9 cellular contexts compared by ENCODE assay signal in genomic region chr15:81304226-81304625, GRCh38. TPM values are rescaled to one million over a fixed set of nuclear protein-coding genes. Genes with fewer than 3 reads are reported as not detected.
DNase-seq lines count a peak whose midpoint lies in the region; ATAC-seq, FAIRE-seq and TF ChIP-seq lines count a peak whose summit lies in the region.
"Had no signal": no experiment of that assay in that cellular context is flagged by ENCODE, and none has a peak within 500 bp of the region (broad histone marks: within the 10 kb centered on the region; RNA-seq: fewer than 3 reads in every experiment).

No MANE protein-coding gene starts in this region.

- FAIRE-seq in RCC 7860 (lab: Jason Lieb, UNC) = no peak
- FAIRE-seq in pancreas (lab: Jason Lieb, UNC) = no peak

- TF ChIP-seq CTCF in pancreas (IDR thresholded peaks at IDR 0.05) (no peak), GM13976 (IDR thresholded peaks at IDR 0.05; ENCODE audit: borderline replicate concordance, control extremely low read depth, extremely low read depth, insufficient read depth, missing control alignments) (no peak)

- H3K27me3 ChIP-seq in esophagus (ENCODE audit: control insufficient read depth in 1 of 2, insufficient read depth in 2 of 2, low read length in 2 of 2) (no peaks in the 10 kb centered on the region), pancreas (no peaks in the 10 kb centered on the region)

- H3K4me1 ChIP-seq in esophagus (ENCODE audit: control insufficient read depth in 2 of 2, insufficient read depth in 2 of 2, low read length in 1 of 2) (peaks cover 0 to 10% of the 10 kb centered on the region in 2 donors), pancreas (no peaks in the 10 kb centered on the region)

- H3K27ac ChIP-seq in esophagus (ENCODE audit: low read depth in 2 of 2, low read length in 1 of 2) (peak overlapping the region; percentile 66 to 71), pancreas (peak overlapping the region in 2 of 4 donors; percentile 2 to 47)

- intact Hi-C loops in pancreas (cut with DNase I) = no loop called here

- peak in 3 of 4 donors; percentile 32 to 57 (median 56) for ATAC-seq in pancreas
- ATAC-seq in GM19463 (IDR thresholded peaks at IDR 0.05; ENCODE audit: unreplicated experiment) = no peak

- WGBS in esophagus, 2 donors = 50 to 52% methylated on average over 5 of the region's 5 CpGs
- WGBS in pancreas, 2 donors = 73 to 77% methylated on average over 5 of the region's 5 CpGs

- H3K9me3 ChIP-seq in esophagus (ENCODE audit: control insufficient read depth in 2 of 2, insufficient read depth in 1 of 2, low read depth in 1 of 2, low read length in 1 of 2) = no peaks in the 10 kb centered on the region
- no peaks in the 10 kb centered on the region for H3K9me3 ChIP-seq in pancreas

- peaks cover 3 to 16% of the 10 kb centered on the region in 2 donors for H3K36me3 ChIP-seq in esophagus (ENCODE audit: control insufficient read depth in 2 of 2, insufficient read depth in 2 of 2, low read length in 1 of 2)
- H3K36me3 ChIP-seq in pancreas = no peaks in the 10 kb centered on the region

- in situ Hi-C loops in GM13976 (cut with MboI; ENCODE audit: low sequenced_read_pairs, unreplicated experiment) = no loop called here

- peak; percentile 14 for DNase-seq in ELF-1 (ENCODE audit: low read depth, low spot score)
- DNase-seq in RCC 7860 (ENCODE audit: low spot score) = peak; percentile 5
- no peak for DNase-seq in pancreas
- DNase-seq in iPS-NIHi7 (ENCODE audit: extremely low spot score) = no peak
- no peak for DNase-seq in GOT3 (lab: John Stamatoyannopoulos, UW)
- DNase-seq in GM13976 (ENCODE audit: low spot score) = no peak
- DNase-seq: SHP77 had no signal

- no peak overlapping the region for H3K4me3 ChIP-seq in esophagus (ENCODE audit: low read depth in 1 of 2, low read length in 2 of 2)
- no peak overlapping the region for H3K4me3 ChIP-seq in pancreas

RNA-seq across cellular contexts. Expression of gene STARD5, which starts 19.7 kb away (rescaled TPM):
- 10 to 100 TPM; 12.2 to 17.2 TPM for polyA plus RNA-seq in esophagus
- 1 to 10 TPM; 1.1 to 2.9 (median 2.0) TPM for total RNA-seq in pancreas
- 1 to 10 TPM; 3.8 to 4.0 TPM for polyA plus RNA-seq in pancreas

Comparison
In these comparisons a context has a peak if more than half of its experiments do, and no peak if none do; other contexts are left out.
1. DNase-seq: peak in ELF-1 (single experiment) and RCC 7860 (single experiment); none in pancreas (0 of 6), iPS-NIHi7 (single experiment), GOT3 (single experiment) and GM13976 (single experiment).